In genomic region chr4:2241003-2241402, GRCh38 we compare ENCODE assay signal across 8 cellular contexts. TPM values are rescaled to one million over a fixed set of nuclear protein-coding genes. Genes with fewer than 3 reads are reported as not detected.
DNase-seq lines count a peak whose midpoint lies in the region; ATAC-seq and TF ChIP-seq lines count a peak whose summit lies in the region.

No MANE protein-coding gene starts in this region.

- peaks cover 52% of the 10 kb centered on the region for H3K4me1 Mint-ChIP-seq in activated naive CD4-positive, alpha-beta T cell treated with anti-CD3 and anti-CD28 coated beads for 36 hours (ENCODE audit: low read depth)

- H3K27me3 ChIP-seq in adipocyte (replicated peaks; ENCODE audit: control insufficient read depth, insufficient read depth, low read length) (no peaks in the 10 kb centered on the region), upper lobe of left lung (no peaks in the 10 kb centered on the region)

- peaks cover 39% of the 10 kb centered on the region for H3K4me1 ChIP-seq in adipocyte (ENCODE audit: control insufficient read depth, insufficient read depth, low read length)
- H3K4me1 ChIP-seq in upper lobe of left lung, result peaks cover 53 to 73% (median 61%) of the 10 kb centered on the region in 4 donors

- H3K27ac Mint-ChIP-seq in activated naive CD4-positive, alpha-beta T cell treated with anti-CD3 and anti-CD28 coated beads for 36 hours, result peak overlapping the region; percentile 84

- H3K36me3 Mint-ChIP-seq in activated naive CD4-positive, alpha-beta T cell treated with anti-CD3 and anti-CD28 coated beads for 36 hours (ENCODE audit: low read depth), result peaks cover 17% of the 10 kb centered on the region

- 3 to 4% methylated on average over 7 of the region's 7 CpGs for WGBS in lower leg skin, 2 donors
- WGBS in upper lobe of left lung, 2 donors, result 5 to 8% methylated on average over 7 of the region's 7 CpGs

- TF ChIP-seq POLR2A in lower leg skin (IDR thresholded peaks at IDR 0.05), result no peak
- TF ChIP-seq POLR2A in upper lobe of left lung (IDR thresholded peaks at IDR 0.05), result no peak

- H3K27ac ChIP-seq in upper lobe of left lung, result peak overlapping the region in 3 of 4 donors; percentile 84 to 90 (median 86)

- peak overlapping the region; percentile 95 for H3K9ac ChIP-seq in adipocyte (ENCODE audit: low read length)

- intact Hi-C loops in activated naive CD4-positive, alpha-beta T cell treated with anti-CD3 and anti-CD28 coated beads for 36 hours (cut with micrococcal nuclease), result loop anchor here (5.0 kb wide), 4 partner anchors 121 to 606 kb away; partner anchors contain the start of genes NSD2 and SLBP
- intact Hi-C loops in lower leg skin (cut with DNase I; ENCODE audit: low total_unique reads), result no loop called here

- peaks cover 17% of the 10 kb centered on the region for H3K36me3 ChIP-seq in adipocyte (ENCODE audit: control insufficient read depth, insufficient read depth, low read length, severe bottlenecking)
- peaks cover 0 to 10% (median 0%) of the 10 kb centered on the region in 4 donors for H3K36me3 ChIP-seq in upper lobe of left lung

- ATAC-seq in upper lobe of left lung (ENCODE audit: low FRiP score in 2 of 2) (no peak), GM18858 (IDR thresholded peaks at IDR 0.05; ENCODE audit: unreplicated experiment) (no peak), HG02938 (IDR thresholded peaks at IDR 0.05; ENCODE audit: unreplicated experiment) (no peak)

- no peaks in the 10 kb centered on the region for H3K9me3 ChIP-seq in adipocyte (ENCODE audit: control insufficient read depth, low read length)
- no peaks in the 10 kb centered on the region for H3K9me3 ChIP-seq in upper lobe of left lung

- no peak for TF ChIP-seq EP300 in upper lobe of left lung (IDR thresholded peaks at IDR 0.05)

- no peaks in the 10 kb centered on the region for H3K27me3 Mint-ChIP-seq in activated naive CD4-positive, alpha-beta T cell treated with anti-CD3 and anti-CD28 coated beads for 36 hours (ENCODE audit: low read depth)

- no peaks in the 10 kb centered on the region for H3K9me3 Mint-ChIP-seq in activated naive CD4-positive, alpha-beta T cell treated with anti-CD3 and anti-CD28 coated beads for 36 hours

- CTCF ChIA-PET in activated naive CD4-positive, alpha-beta T cell treated with anti-CD3 and anti-CD28 coated beads for 36 hours (lab: Charles Lee), result interaction anchor here (0.7 to 1.9 kb wide), 2 partner anchors 20 to 1765 kb away, joined by 3 to 11 read pairs; no protein-coding TSS in a partner anchor

- no peak for DNase-seq in activated naive CD4-positive, alpha-beta T cell treated with anti-CD3 and anti-CD28 coated beads for 36 hours
- no peak for DNase-seq in activated naive CD4-positive, alpha-beta T cell treated with anti-CD3 and anti-CD28 coated beads, Interleukin-2, amount 50 U/mL, for 16 hours
- DNase-seq in adipocyte (ENCODE audit: low read depth), result no peak
- DNase-seq in lower leg skin (ENCODE audit: low spot score in 2 of 2), result no peak
- no peak for DNase-seq in upper lobe of left lung
- DNase-seq in NCI-H82 (lab: John Stamatoyannopoulos, UW), result no peak

- H3K4me3 ChIP-seq in adipocyte (ENCODE audit: low read length), result peak overlapping the region; percentile 89
- peak overlapping the region; percentile 98 for H3K4me3 ChIP-seq in lower leg skin (ENCODE audit: low read depth, poor library complexity, severe bottlenecking)
- H3K4me3 ChIP-seq in upper lobe of left lung, result peak overlapping the region in 3 of 4 donors; percentile 84 to 100 (median 99)

- TF ChIP-seq CTCF in lower leg skin (IDR thresholded peaks at IDR 0.05) (no peak), upper lobe of left lung (IDR thresholded peaks at IDR 0.05) (no peak)

- H3K4me3 Mint-ChIP-seq in activated naive CD4-positive, alpha-beta T cell treated with anti-CD3 and anti-CD28 coated beads for 36 hours, result peak overlapping the region; percentile 87

RNA-seq across cellular contexts. Expression of gene HAUS3, which starts 0.9 kb away (rescaled TPM):
- total RNA-seq in activated naive CD4-positive, alpha-beta T cell treated with anti-CD3 and anti-CD28 coated beads for 36 hours, result 10 to 100 TPM; 18.0 to 18.1 TPM
- 10 to 100 TPM in 3 of 4 donors, 1 to 10 TPM in 1; 6.8 to 15.3 (median 12.4) TPM for total RNA-seq in lower leg skin
- 10 to 100 TPM in 5 of 6 donors, 1 to 10 TPM in 1; 8.2 to 21.0 (median 12.5) TPM for total RNA-seq in upper lobe of left lung

RNA-seq across cellular contexts. Expression of gene POLN, which starts 0.9 kb away (rescaled TPM):
- total RNA-seq in activated naive CD4-positive, alpha-beta T cell treated with anti-CD3 and anti-CD28 coated beads for 36 hours, result 1 to 10 TPM in 1 of 2 experiments, under 1 TPM in 1; 0.91 to 1.3 TPM
- total RNA-seq in lower leg skin (1 to 10 TPM in 2 of 4 donors, under 1 TPM in 2; 0.30 to 3.3 (median 0.89) TPM), upper lobe of left lung (1 to 10 TPM in 5 of 6 donors, under 1 TPM in 1; 0.89 to 5.5 (median 2.6) TPM)

RNA-seq across cellular contexts. Expression of gene MXD4, which starts 20.9 kb away (rescaled TPM):
- total RNA-seq in activated naive CD4-positive, alpha-beta T cell treated with anti-CD3 and anti-CD28 coated beads for 36 hours, result 1 to 10 TPM; 2.3 to 2.7 TPM
- total RNA-seq in lower leg skin (10 to 100 TPM; 33.3 to 62.6 (median 47.6) TPM), upper lobe of left lung (100 to 1,000 TPM in 1 of 6 donors, 10 to 100 TPM in 5; 50.1 to 135 (median 76.4) TPM)

Comparison
In these comparisons a context has a peak if more than half of its experiments do, and no peak if none do; other contexts are left out.
1. RNA of gene MXD4, which starts 20.9 kb away (total RNA-seq): 50.1 to 135 TPM in upper lobe of left lung and 33.3 to 62.6 TPM in lower leg skin; 2.3 to 2.7 TPM in activated naive CD4-positive, alpha-beta T cell treated with anti-CD3 and anti-CD28 coated beads for 36 hours; every median in the first group is over 4 times any median in the second.
2. Peak in every context shown above with its lines, with median percentiles within 50 percentile points of each other: H3K4me3 ChIP-seq.